Comparison of ENCODE assay signal across 11 cellular contexts in genomic region chr3:27675287-27675686, GRCh38.
DNase-seq lines count a peak whose midpoint lies in the region; ATAC-seq and TF ChIP-seq lines count a peak whose summit lies in the region.
"Had no signal": no experiment of that assay in that cellular context is flagged by ENCODE, and none has a peak within 500 bp of the region (broad histone marks: within the 10 kb centered on the region; RNA-seq: fewer than 3 reads in every experiment).

No MANE protein-coding gene starts in this region.

- H3K9me3 Mint-ChIP-seq in stimulated activated naive B cell treated with anti-CD40 and anti-IgM and Interleukin-4, amounts not matched to agents 10 μg/mL and 1 μg/mL and 100 μg/mL, for 72 hours, result peaks cover 0 to 8% of the 10 kb centered on the region in 2 donors
- H3K9me3 Mint-ChIP-seq: activated CD4-positive, alpha-beta memory T cell treated with anti-CD3 and anti-CD28 coated beads, Interleukin-2, amount 10 ng/mL, durations not matched to agents 7 days and 5 days had no signal

- peak; percentile 19 for DNase-seq in DMS79 (lab: John Stamatoyannopoulos, UW)
- DNase-seq in NCI-H1048 (lab: John Stamatoyannopoulos, UW), result peak; percentile 37
- peak; percentile 69 for DNase-seq in astrocyte of the cerebellum (ENCODE audit: low read depth)
- DNase-seq in foreskin fibroblast, result peak; percentile 52 to 68
- no peak for DNase-seq in activated T-cell treated with anti-CD3 and anti-CD28 coated beads, Interleukin-2, amount 50 U/mL, for 48 hours
- no peak for DNase-seq in ACHN
- DNase-seq in stimulated activated naive B cell treated with anti-CD40 and anti-IgM and Interleukin-4, amounts not matched to agents 10 μg/mL and 1 μg/mL and 100 μg/mL, for 72 hours, result no peak
- DNase-seq: activated CD4-positive, alpha-beta memory T cell treated with anti-CD3 and anti-CD28 coated beads, Interleukin-2, amount 10 ng/mL, durations not matched to agents 7 days and 5 days; activated naive CD4-positive, alpha-beta T cell; sigmoid colon had no signal

- no peak overlapping the region for H3K4me3 ChIP-seq in astrocyte of the cerebellum (ENCODE audit: low read depth, low read length)
- H3K4me3 ChIP-seq in foreskin fibroblast (ENCODE audit: low read depth in 1 of 2, low read length in 2 of 2), result no peak overlapping the region
- H3K4me3 ChIP-seq: sigmoid colon had no signal

- H3K27ac Mint-ChIP-seq in stimulated activated naive B cell treated with anti-CD40 and anti-IgM and Interleukin-4, amounts not matched to agents 10 μg/mL and 1 μg/mL and 100 μg/mL, for 72 hours, result no peak overlapping the region
- H3K27ac Mint-ChIP-seq: activated CD4-positive, alpha-beta memory T cell treated with anti-CD3 and anti-CD28 coated beads, Interleukin-2, amount 10 ng/mL, durations not matched to agents 7 days and 5 days had no signal

- no peak overlapping the region for H3K4me3 Mint-ChIP-seq in stimulated activated naive B cell treated with anti-CD40 and anti-IgM and Interleukin-4, amounts not matched to agents 10 μg/mL and 1 μg/mL and 100 μg/mL, for 72 hours
- H3K4me3 Mint-ChIP-seq: activated CD4-positive, alpha-beta memory T cell treated with anti-CD3 and anti-CD28 coated beads, Interleukin-2, amount 10 ng/mL, durations not matched to agents 7 days and 5 days had no signal

- H3K4me1 Mint-ChIP-seq in stimulated activated naive B cell treated with anti-CD40 and anti-IgM and Interleukin-4, amounts not matched to agents 10 μg/mL and 1 μg/mL and 100 μg/mL, for 72 hours, result peaks cover 10 to 19% of the 10 kb centered on the region in 2 donors

- H3K27me3 Mint-ChIP-seq in stimulated activated naive B cell treated with anti-CD40 and anti-IgM and Interleukin-4, amounts not matched to agents 10 μg/mL and 1 μg/mL and 100 μg/mL, for 72 hours, result no peaks in the 10 kb centered on the region
- H3K27me3 Mint-ChIP-seq: activated CD4-positive, alpha-beta memory T cell treated with anti-CD3 and anti-CD28 coated beads, Interleukin-2, amount 10 ng/mL, durations not matched to agents 7 days and 5 days had no signal

- TF ChIP-seq CTCF in astrocyte of the cerebellum (IDR thresholded peaks at IDR 0.05; ENCODE audit: low read depth, low read length, missing control alignments) (no peak), foreskin fibroblast (IDR thresholded peaks at IDR 0.05; ENCODE audit: low read depth, low read length) (no peak)

- ATAC-seq in HG03460 (IDR thresholded peaks at IDR 0.05; ENCODE audit: unreplicated experiment), result no peak
- no peak for ATAC-seq in stimulated activated naive B cell treated with anti-CD40 and anti-IgM and Interleukin-4, amounts not matched to agents 10 μg/mL and 1 μg/mL and 100 μg/mL, for 72 hours (replicated peaks)

- in situ Hi-C loops in astrocyte of the cerebellum (cut with HindIII; ENCODE audit: low sequenced_read_pairs), result no loop called here
- in situ Hi-C loops in ACHN (cut with HindIII; ENCODE audit: low pct_ligation_motif_present, low pct_unique_long_range_greater_than_20kb, low sequenced_read_pairs), result no loop called here

- peaks cover 0 to 4% of the 10 kb centered on the region in 2 donors for H3K36me3 Mint-ChIP-seq in stimulated activated naive B cell treated with anti-CD40 and anti-IgM and Interleukin-4, amounts not matched to agents 10 μg/mL and 1 μg/mL and 100 μg/mL, for 72 hours

Comparison
In these comparisons a context has a peak if more than half of its experiments do, and no peak if none do; other contexts are left out.
1. DNase-seq: peak in DMS79 (single experiment), NCI-H1048 (single experiment), astrocyte of the cerebellum (single experiment) and foreskin fibroblast (2 of 2); none in activated T-cell treated with anti-CD3 and anti-CD28 coated beads, Interleukin-2, amount 50 U/mL, for 48 hours (0 of 2), ACHN (single experiment) and stimulated activated naive B cell treated with anti-CD40 and anti-IgM and Interleukin-4, amounts not matched to agents 10 μg/mL and 1 μg/mL and 100 μg/mL, for 72 hours (single experiment).